Comparison of ENCODE assay signal across 23 cellular contexts in the genomic region with DNA sequence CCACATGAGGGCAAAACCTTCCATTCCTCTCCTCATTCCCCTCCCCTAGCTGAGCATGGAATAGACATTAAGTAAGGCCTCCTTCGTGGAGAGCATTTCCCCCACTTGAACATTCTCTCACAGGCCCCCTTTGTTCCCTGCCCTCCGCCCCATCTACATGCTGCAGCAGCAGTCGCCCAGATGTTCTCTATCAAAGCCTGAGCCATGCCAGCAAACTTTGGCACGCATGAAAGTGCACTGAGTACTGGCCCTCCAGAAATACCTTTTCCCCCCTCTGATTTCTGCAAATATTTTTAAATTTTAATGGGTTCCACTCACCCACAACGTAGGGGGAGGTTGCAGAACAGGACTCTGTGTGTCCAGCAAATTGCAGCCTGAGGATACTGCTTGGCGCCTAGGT.
"Had no signal": no experiment of that assay in that cellular context is flagged by ENCODE, and none has a peak within 500 bp of the region (broad histone marks: within the 10 kb centered on the region; RNA-seq: fewer than 3 reads in every experiment).

No MANE protein-coding gene starts in this region.

- H3K27ac Mint-ChIP-seq: IgD-negative memory B cell had no signal

- H3K4me3 ChIP-seq: K562, SJCRH30 had no signal

- DNase-seq: Kasumi-1; MM.1S; NCI-H1092 treated with DMSO at 0.1 percent for 48 hours; NCI-H1436; NCI-H187; NCI-H2029; NCI-H2081 treated with DMSO at 0.1 percent for 48 hours; NCI-H2171; NCI-H226; NCI-H446; NCI-H510A; NCI-H524 treated with DMSO at 0.1 percent for 48 hours; NCI-H69; NK-92 treated with Interleukin-12 subunit alpha and Interleukin-12 subunit beta, amount 100 ng/mL, for 24 hours; PC-3; SHP77 treated with DMSO at 0.1 percent for 48 hours; SJCRH30 had no signal

- H3K27ac ChIP-seq: KMS-11, SJCRH30 had no signal

- ATAC-seq: HepG2, K562, Panc1, PC-3, Right ventricle myocardium inferior had no signal

- H3K36me3 Mint-ChIP-seq: IgD-negative memory B cell had no signal

- H3K4me3 Mint-ChIP-seq: IgD-negative memory B cell had no signal

- H3K9ac ChIP-seq: KMS-11 had no signal

- H3K4me1 ChIP-seq: SJCRH30 had no signal

- H3K27me3 ChIP-seq: SJCRH30 had no signal

- H3K9me3 ChIP-seq: SJCRH30 had no signal

- H3K4me2 ChIP-seq: KMS-11 had no signal

- H3K4me1 Mint-ChIP-seq: IgD-negative memory B cell had no signal

- H3K36me3 ChIP-seq: SJCRH30 had no signal
